ENCODE assay signal across 8 cellular contexts in genomic region chr7:122827763-122828162, GRCh38. TPM values are rescaled to one million over a fixed set of nuclear protein-coding genes. Genes with fewer than 3 reads are reported as not detected.
"Had no signal": no experiment of that assay in that cellular context is flagged by ENCODE, and none has a peak within 500 bp of the region (broad histone marks: within the 10 kb centered on the region; RNA-seq: fewer than 3 reads in every experiment).

No MANE protein-coding gene starts in this region.

- DNase-seq: GM23248, GOT3, H7, HFFc6, IMR-90 had no signal

- H2AFZ ChIP-seq: GM23248 had no signal

- H3K27ac ChIP-seq: GM23248, HL-60 had no signal

- H3K9ac ChIP-seq: GM23248 had no signal

- H3K36me3 ChIP-seq: HAP-1 had no signal

- H3K4me1 ChIP-seq: HAP-1 had no signal

- H3K9me3 ChIP-seq: HAP-1 had no signal

- H3K4me3 ChIP-seq: GM23248, HAP-1, K562 had no signal

RNA-seq across cellular contexts. Expression of gene CADPS2, which starts 58.5 kb away (rescaled TPM):
- total RNA-seq: HFFc6 had no signal
